ENCODE assay signal across 8 cellular contexts in the genomic region with DNA sequence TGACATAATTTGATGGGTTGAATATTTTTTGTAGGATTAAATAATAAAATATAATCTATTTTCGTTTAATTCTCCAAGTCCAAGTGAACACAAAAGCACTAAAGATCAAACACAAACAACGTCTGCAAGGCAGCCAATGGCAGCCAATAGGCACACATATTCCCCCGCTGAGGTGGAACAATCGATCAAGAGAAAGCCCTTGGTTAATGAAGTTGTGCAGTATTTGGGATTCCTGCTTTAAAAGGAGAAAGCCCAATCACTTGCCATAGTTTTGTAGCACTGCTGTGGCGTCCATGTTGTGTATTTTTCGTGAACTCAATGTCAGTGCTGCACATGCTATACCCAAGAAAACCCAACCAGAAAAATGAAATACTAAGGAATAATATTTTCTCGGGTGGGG. TPM values are rescaled to one million over a fixed set of nuclear protein-coding genes. Genes with fewer than 3 reads are reported as not detected.
DNase-seq lines count a peak whose midpoint lies in the region; ATAC-seq and TF ChIP-seq lines count a peak whose summit lies in the region.

No MANE protein-coding gene starts in this region.

- H3K27ac ChIP-seq in sigmoid colon, result peak overlapping the region in 1 of 4 donors; percentile 96

- H3K9me3 ChIP-seq in endocrine pancreas (ENCODE audit: control insufficient read depth, low read length) (no peaks in the 10 kb centered on the region), sigmoid colon (no peaks in the 10 kb centered on the region)

- H3K9ac ChIP-seq in endocrine pancreas (ENCODE audit: control insufficient read depth, insufficient read depth, low read length), result peak overlapping the region; percentile 96

- H3K27me3 ChIP-seq in endocrine pancreas (ENCODE audit: control insufficient read depth, insufficient read depth, low read length) (no peaks in the 10 kb centered on the region), sigmoid colon (no peaks in the 10 kb centered on the region)

- TF ChIP-seq POLR2A in sigmoid colon (IDR thresholded peaks at IDR 0.05), result no peak

- no peak for TF ChIP-seq CTCF in sigmoid colon (IDR thresholded peaks at IDR 0.05)

- TF ChIP-seq EP300 in sigmoid colon (IDR thresholded peaks at IDR 0.05), result no peak

- no peaks in the 10 kb centered on the region for H3K36me3 ChIP-seq in endocrine pancreas (ENCODE audit: control insufficient read depth, insufficient read depth, low read length)
- no peaks in the 10 kb centered on the region for H3K36me3 ChIP-seq in sigmoid colon

- DNase-seq in NCI-H2107 treated with DMSO at 0.1 percent for 48 hours (lab: John Stamatoyannopoulos, UW; ENCODE audit: unreplicated experiment) (peak; percentile 68), NCI-H2107 (lab: John Stamatoyannopoulos, UW) (no peak), NCI-H345 treated with DMSO at 0.1 percent for 48 hours (lab: John Stamatoyannopoulos, UW; ENCODE audit: unreplicated experiment) (peak; percentile 18), skeletal muscle cell (ENCODE audit: low read depth) (no peak), sigmoid colon (no peak)

- H3K4me3 ChIP-seq in endocrine pancreas (ENCODE audit: control insufficient read depth, insufficient read depth, low read length), result peak overlapping the region; percentile 99
- H3K4me3 ChIP-seq in skeletal muscle cell (ENCODE audit: low read depth, low read length), result peak overlapping the region; percentile 92
- H3K4me3 ChIP-seq in sigmoid colon, result peak overlapping the region in 2 of 4 donors; percentile 65 to 70

- WGBS in sigmoid colon, 2 donors, result 83 to 88% methylated on average over 7 of the region's 7 CpGs

- intact Hi-C loops in sigmoid colon (cut with DNase I), result loop anchor here (1.0 kb wide), 1 partner anchor 70 kb away; no protein-coding TSS in a partner anchor

- no peak for ATAC-seq in GM19397 (IDR thresholded peaks at IDR 0.05; ENCODE audit: unreplicated experiment)
- no peak for ATAC-seq in GM21423 (IDR thresholded peaks at IDR 0.05; ENCODE audit: unreplicated experiment)

- peaks cover 4% of the 10 kb centered on the region for H3K4me1 ChIP-seq in endocrine pancreas (ENCODE audit: control insufficient read depth, insufficient read depth, low read length)
- peaks cover 0 to 25% (median 19%) of the 10 kb centered on the region in 4 donors for H3K4me1 ChIP-seq in sigmoid colon

RNA-seq across cellular contexts. Expression of a gene that starts 1.5 kb away (rescaled TPM):
- 10 to 100 TPM; 43.7 to 70.9 (median 59.7) TPM for total RNA-seq in sigmoid colon
- 10 to 100 TPM; 18.0 to 49.2 (median 22.7) TPM for polyA plus RNA-seq in sigmoid colon

Comparison
In these comparisons a context has a peak if more than half of its experiments do, and no peak if none do; other contexts are left out.
1. DNase-seq: peak in NCI-H2107 treated with DMSO at 0.1 percent for 48 hours (single experiment) and NCI-H345 treated with DMSO at 0.1 percent for 48 hours (single experiment); none in NCI-H2107 (single experiment), skeletal muscle cell (single experiment) and sigmoid colon (single experiment).